13 cellular contexts compared by ENCODE assay signal in genomic region chr3:80770106-80771079, GRCh38.
DNase-seq lines count a peak whose midpoint lies in the region; ATAC-seq and TF ChIP-seq lines count a peak whose summit lies in the region.
"Had no signal": no experiment of that assay in that cellular context is flagged by ENCODE, and none has a peak within 500 bp of the region (broad histone marks: within the 10 kb centered on the region; RNA-seq: fewer than 3 reads in every experiment).

No MANE protein-coding gene starts in this region.

- POLR2A ChIA-PET in CD8-positive, alpha-beta memory T cell (lab: Charles Lee), result no interaction called here
- POLR2A ChIA-PET in OCI-LY7 (lab: Charles Lee), result interaction anchor here (0.6 kb wide), 1 partner anchor 628 kb away, joined by 3 read pairs; no protein-coding TSS in a partner anchor

- no peaks in the 10 kb centered on the region for H3K27me3 Mint-ChIP-seq in CD8-positive, alpha-beta memory T cell

- H3K79me2 ChIP-seq in OCI-LY7 (ENCODE audit: insufficient read depth, low read depth, low read length), result no peaks in the 10 kb centered on the region

- H4K20me1 ChIP-seq in OCI-LY7 (ENCODE audit: insufficient read depth, low read length), result no peaks in the 10 kb centered on the region

- peak overlapping the region in 1 of 8 donors; percentile 75 for H3K27ac Mint-ChIP-seq in CD8-positive, alpha-beta memory T cell
- no peak overlapping the region for H3K27ac Mint-ChIP-seq in stimulated activated effector memory CD8-positive, alpha-beta T cell treated with anti-CD3 and anti-CD28 coated beads, Interleukin-12 subunit alpha, Interleukin-12 subunit beta, amount 100 ng/mL, for 72 hours
- H3K27ac Mint-ChIP-seq: CD8-positive, alpha-beta T cell had no signal

- no peaks in the 10 kb centered on the region for H3K36me3 ChIP-seq in CD8-positive, alpha-beta memory T cell (ENCODE audit: insufficient read depth, low read length)
- H3K36me3 ChIP-seq in HUES48 (ENCODE audit: control insufficient read depth, insufficient read depth, low read length) (no peaks in the 10 kb centered on the region), mucosa of stomach (ENCODE audit: control insufficient read depth, insufficient read depth, low read length) (no peaks in the 10 kb centered on the region), OCI-LY7 (ENCODE audit: insufficient read depth, low read length) (no peaks in the 10 kb centered on the region)
- H3K36me3 ChIP-seq: spleen had no signal

- no TSS peak for BruUV-seq in OCI-LY7 (replicated peaks; lab: Mats Ljungman, UMichigan)

- no peaks in the 10 kb centered on the region for H3K27me3 ChIP-seq in CD8-positive, alpha-beta memory T cell (ENCODE audit: insufficient read depth, low read length, poor library complexity, severe bottlenecking)
- H3K27me3 ChIP-seq in HUES48 (ENCODE audit: control insufficient read depth, insufficient read depth, low read length), result no peaks in the 10 kb centered on the region
- H3K27me3 ChIP-seq in mucosa of stomach (ENCODE audit: control insufficient read depth, insufficient read depth, low read length), result no peaks in the 10 kb centered on the region
- H3K27me3 ChIP-seq: dorsolateral prefrontal cortex, spleen had no signal

- H3K9me3 Mint-ChIP-seq in CD8-positive, alpha-beta memory T cell, result peaks cover 2 to 37% (median 12%) of the 10 kb centered on the region in 5 donors
- H3K9me3 Mint-ChIP-seq in stimulated activated effector memory CD8-positive, alpha-beta T cell treated with anti-CD3 and anti-CD28 coated beads, Interleukin-12 subunit alpha, Interleukin-12 subunit beta, amount 100 ng/mL, for 72 hours, result peaks cover 7% of the 10 kb centered on the region

- H3K9ac ChIP-seq in HUES48 (ENCODE audit: low read depth, low read length), result peak overlapping the region; percentile 39; the same call in 1 of the 2 replicates
- H3K9ac ChIP-seq in mucosa of stomach (ENCODE audit: low read length), result peak overlapping the region; percentile 28

- no peak for TF ChIP-seq CTCF in astrocyte of the spinal cord (IDR thresholded peaks at IDR 0.05; ENCODE audit: low read depth, low read length)
- no peak for TF ChIP-seq CTCF in OCI-LY7 (conservative IDR thresholded peaks at IDR 0.05; ENCODE audit: low read length)

- CTCF ChIA-PET in CD8-positive, alpha-beta memory T cell (lab: Charles Lee), result no interaction called here
- CTCF ChIA-PET in OCI-LY7 (lab: Charles Lee; ENCODE audit: unreplicated experiment), result no interaction called here

- H3K9me2 ChIP-seq in OCI-LY7 (ENCODE audit: insufficient read depth, low read length), result no peaks in the 10 kb centered on the region

- intact Hi-C loops in OCI-LY7 (cut with micrococcal nuclease; ENCODE audit: unreplicated experiment), result no loop called here

- H3K4me1 ChIP-seq in CD8-positive, alpha-beta memory T cell (ENCODE audit: insufficient read depth, low read length), result no peaks in the 10 kb centered on the region
- H3K4me1 ChIP-seq in HUES48 (ENCODE audit: control insufficient read depth, insufficient read depth, low read length), result peaks cover 3% of the 10 kb centered on the region; the same call in 1 of the 2 replicates
- H3K4me1 ChIP-seq in mucosa of stomach (ENCODE audit: control insufficient read depth, insufficient read depth, low read length), result no peaks in the 10 kb centered on the region
- no peaks in the 10 kb centered on the region for H3K4me1 ChIP-seq in OCI-LY7 (ENCODE audit: insufficient read depth, low read length, poor library complexity, severe bottlenecking)
- H3K4me1 ChIP-seq: spleen had no signal

- H3K4me3 Mint-ChIP-seq in CD8-positive, alpha-beta memory T cell, result peak overlapping the region in 2 of 7 donors; percentile 9 to 17
- H3K4me3 Mint-ChIP-seq in stimulated activated effector memory CD8-positive, alpha-beta T cell treated with anti-CD3 and anti-CD28 coated beads, Interleukin-12 subunit alpha, Interleukin-12 subunit beta, amount 100 ng/mL, for 72 hours, result no peak overlapping the region
- H3K4me3 Mint-ChIP-seq: CD8-positive, alpha-beta T cell had no signal

- peak overlapping the region; percentile 38 for H3K27ac ChIP-seq in CD8-positive, alpha-beta memory T cell (ENCODE audit: low read depth, low read length)
- no peak overlapping the region for H3K27ac ChIP-seq in HUES48 (ENCODE audit: low read depth, low read length)
- H3K27ac ChIP-seq in OCI-LY7 (ENCODE audit: low read depth, low read length, poor library complexity, severe bottlenecking), result no peak overlapping the region
- H3K27ac ChIP-seq: dorsolateral prefrontal cortex, spleen had no signal

- no peaks in the 10 kb centered on the region for H3K36me3 Mint-ChIP-seq in CD8-positive, alpha-beta memory T cell
- H3K36me3 Mint-ChIP-seq in stimulated activated effector memory CD8-positive, alpha-beta T cell treated with anti-CD3 and anti-CD28 coated beads, Interleukin-12 subunit alpha, Interleukin-12 subunit beta, amount 100 ng/mL, for 72 hours, result no peaks in the 10 kb centered on the region
- H3K36me3 Mint-ChIP-seq: CD8-positive, alpha-beta T cell had no signal

- in situ Hi-C loops in astrocyte of the spinal cord (cut with HindIII; ENCODE audit: low sequenced_read_pairs), result no loop called here

- ATAC-seq in GM21576 (IDR thresholded peaks at IDR 0.05; ENCODE audit: unreplicated experiment), result no peak
- ATAC-seq in stimulated activated effector memory CD8-positive, alpha-beta T cell treated with anti-CD3 and anti-CD28 coated beads, Interleukin-12 subunit alpha, Interleukin-12 subunit beta, amount 100 ng/mL, for 72 hours, result no peak
- ATAC-seq: CD8-positive, alpha-beta T cell had no signal

- H3K9me3 ChIP-seq in CD8-positive, alpha-beta memory T cell (ENCODE audit: low read length), result no peaks in the 10 kb centered on the region
- H3K9me3 ChIP-seq in HUES48 (ENCODE audit: control insufficient read depth, insufficient read depth, low read length) (no peaks in the 10 kb centered on the region), mucosa of stomach (ENCODE audit: control insufficient read depth, low read length) (no peaks in the 10 kb centered on the region), OCI-LY7 (ENCODE audit: low read length) (no peaks in the 10 kb centered on the region)

- no peak overlapping the region for H3K4me3 ChIP-seq in CD8-positive, alpha-beta memory T cell (ENCODE audit: low read length)
- H3K4me3 ChIP-seq in HUES48 (ENCODE audit: low read depth, low read length), result peak overlapping the region; percentile 62
- peak overlapping the region; percentile 32 for H3K4me3 ChIP-seq in astrocyte of the spinal cord (ENCODE audit: low read depth, low read length)
- peak overlapping the region; percentile 12 for H3K4me3 ChIP-seq in mucosa of stomach (ENCODE audit: low read length)
- H3K4me3 ChIP-seq in OCI-LY7 (ENCODE audit: low read depth, low read length, poor library complexity, severe bottlenecking), result no peak overlapping the region
- H3K4me3 ChIP-seq: spleen had no signal

- H3K4me1 Mint-ChIP-seq in CD8-positive, alpha-beta memory T cell, result no peaks in the 10 kb centered on the region
- H3K4me1 Mint-ChIP-seq in stimulated activated effector memory CD8-positive, alpha-beta T cell treated with anti-CD3 and anti-CD28 coated beads, Interleukin-12 subunit alpha, Interleukin-12 subunit beta, amount 100 ng/mL, for 72 hours, result no peaks in the 10 kb centered on the region

- H3K4me2 ChIP-seq in OCI-LY7 (ENCODE audit: low read length), result no peak overlapping the region

- no peak for DNase-seq in CD8-positive, alpha-beta memory T cell
- peak; percentile 37 for DNase-seq in astrocyte of the spinal cord (ENCODE audit: low read depth, low spot score)
- DNase-seq in NCI-H146 treated with DMSO at 0.1 percent for 48 hours (lab: John Stamatoyannopoulos, UW; ENCODE audit: unreplicated experiment), result no peak
- DNase-seq in OCI-LY7 (ENCODE audit: low spot score), result no peak
- no peak for DNase-seq in stimulated activated effector memory CD8-positive, alpha-beta T cell treated with anti-CD3 and anti-CD28 coated beads, Interleukin-12 subunit alpha, Interleukin-12 subunit beta, amount 100 ng/mL, for 72 hours (ENCODE audit: low spot score in 2 of 2)
- DNase-seq: activated effector memory CD4-positive, alpha-beta T cell treated with anti-CD3 and anti-CD28 coated beads, Interleukin-2, amount 50 U/mL, for 16 hours; CD8-positive, alpha-beta T cell; NCI-H2081 treated with DMSO at 0.1 percent for 48 hours; spleen had no signal

- no peak overlapping the region for H2AFZ ChIP-seq in OCI-LY7 (ENCODE audit: low read length)

Comparison
In these comparisons a context has a peak if more than half of its experiments do, and no peak if none do; other contexts are left out.
1. H3K4me3 ChIP-seq: peak in HUES48 (single experiment), astrocyte of the spinal cord (single experiment) and mucosa of stomach (single experiment); none in CD8-positive, alpha-beta memory T cell (single experiment) and OCI-LY7 (single experiment).